ENCODE assay signal across 18 cellular contexts in the genomic region with DNA sequence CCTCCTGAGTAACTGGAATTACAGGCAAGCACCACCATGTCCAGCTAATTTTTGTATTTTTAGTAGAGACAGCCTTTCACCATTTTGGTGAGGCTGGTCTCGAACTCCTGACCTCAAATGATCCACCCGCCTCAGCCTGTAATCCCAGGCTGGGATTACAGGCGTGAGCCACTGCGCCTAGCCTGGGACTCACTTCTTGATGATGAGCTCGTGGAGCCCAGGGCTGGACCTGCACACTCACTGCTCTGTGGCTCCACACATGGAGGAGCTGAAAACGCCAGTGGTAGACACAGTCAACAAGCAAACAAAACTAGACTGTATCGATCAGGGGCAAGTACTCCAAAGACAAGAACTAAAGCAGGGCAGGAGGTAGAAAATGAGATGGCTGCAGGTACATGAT. TPM values are rescaled to one million over a fixed set of nuclear protein-coding genes. Genes with fewer than 3 reads are reported as not detected.
DNase-seq lines count a peak whose midpoint lies in the region; ATAC-seq and TF ChIP-seq lines count a peak whose summit lies in the region.
"Had no signal": no experiment of that assay in that cellular context is flagged by ENCODE, and none has a peak within 500 bp of the region (broad histone marks: within the 10 kb centered on the region; RNA-seq: fewer than 3 reads in every experiment).

No MANE protein-coding gene starts in this region.

- H3K4me1 Mint-ChIP-seq in naive B cell (peaks cover 0 to 13% (median 0%) of the 10 kb centered on the region in 3 donors), T-cell (peaks cover 10 to 13% (median 12%) of the 10 kb centered on the region in 3 donors)
- H3K4me1 Mint-ChIP-seq: B cell, memory B cell had no signal

- peaks cover 60% of the 10 kb centered on the region for H3K36me3 ChIP-seq in RWPE2 (ENCODE audit: low read depth)
- H3K36me3 ChIP-seq in suprapubic skin: peaks cover 3% of the 10 kb centered on the region

- TF ChIP-seq CTCF in RWPE2 (IDR thresholded peaks at IDR 0.05; ENCODE audit: poor library complexity, severe bottlenecking) (no peak), suprapubic skin (IDR thresholded peaks at IDR 0.05) (no peak)

- H3K36me3 Mint-ChIP-seq in naive B cell (peaks cover 14 to 19% of the 10 kb centered on the region in 2 donors), T-cell (peaks cover 41% of the 10 kb centered on the region)

- H3K27ac Mint-ChIP-seq in naive B cell (peak overlapping the region in 4 of 6 donors; percentile 17 to 97 (median 54)), T-cell (no peak overlapping the region)
- H3K27ac Mint-ChIP-seq: activated naive CD4-positive, alpha-beta T cell treated with anti-CD3 and anti-CD28 coated beads for 36 hours had no signal

- no peaks in the 10 kb centered on the region for H3K9me3 Mint-ChIP-seq in naive B cell
- no peaks in the 10 kb centered on the region for H3K9me3 Mint-ChIP-seq in T-cell
- H3K9me3 Mint-ChIP-seq: activated naive CD4-positive, alpha-beta T cell treated with anti-CD3 and anti-CD28 coated beads for 36 hours; immature natural killer cell; memory B cell had no signal

- H3K4me3 ChIP-seq in RWPE2 (ENCODE audit: severe bottlenecking): no peak overlapping the region
- no peak overlapping the region for H3K4me3 ChIP-seq in suprapubic skin

- H3K4me3 Mint-ChIP-seq in naive B cell: no peak overlapping the region
- H3K4me3 Mint-ChIP-seq in T-cell: no peak overlapping the region
- H3K4me3 Mint-ChIP-seq: activated naive CD4-positive, alpha-beta T cell treated with anti-CD3 and anti-CD28 coated beads for 36 hours; B cell; immature natural killer cell; memory B cell had no signal

- DNase-seq in RWPE2 (ENCODE audit: low spot score) (no peak), epithelial cell of prostate (ENCODE audit: low read depth, low spot score) (no peak), naive B cell (no peak), suprapubic skin (ENCODE audit: low spot score in 2 of 2) (no peak), NCI-H1092 treated with DMSO at 0.1 percent for 48 hours (lab: John Stamatoyannopoulos, UW) (no peak), D341Med (ENCODE audit: low spot score) (no peak), T-cell (no peak)
- DNase-seq: activated naive CD4-positive, alpha-beta T cell treated with anti-CD3 and anti-CD28 coated beads for 36 hours; cortex of kidney; DMS 273 treated with DMSO at 0.1 percent for 48 hours; immature natural killer cell; NCI-H1417; NCI-H2171; NCI-H82; stimulated activated CD4-positive, alpha-beta T cell treated with anti-CD3 and anti-CD28 coated beads, Interleukin-2, amount 100 ng/mL, for 24 hours had no signal

- TF ChIP-seq POLR2A in suprapubic skin (IDR thresholded peaks at IDR 0.05): no peak

- H3K27me3 ChIP-seq in RWPE2 (ENCODE audit: insufficient read depth, poor library complexity, severe bottlenecking): no peaks in the 10 kb centered on the region
- no peaks in the 10 kb centered on the region for H3K27me3 ChIP-seq in suprapubic skin

- peaks cover 70% of the 10 kb centered on the region for H3K4me1 ChIP-seq in RWPE2 (ENCODE audit: insufficient read depth, poor library complexity, severe bottlenecking)
- H3K4me1 ChIP-seq in suprapubic skin: peaks cover 78% of the 10 kb centered on the region

- WGBS in suprapubic skin: 86% methylated on average over 7 of the region's 7 CpGs

- CTCF ChIA-PET in T-cell (lab: Charles Lee): interaction anchor here in 1 of 2 donors (1.4 kb wide), 1 partner anchor 34 kb away, joined by 3 read pairs; no protein-coding TSS in a partner anchor

- no peak for TF ChIP-seq EP300 in suprapubic skin (IDR thresholded peaks at IDR 0.05)

- H3K9me3 ChIP-seq in RWPE2 (ENCODE audit: severe bottlenecking) (no peaks in the 10 kb centered on the region), suprapubic skin (no peaks in the 10 kb centered on the region)

- POLR2A ChIA-PET in T-cell (lab: Charles Lee): no interaction called here

- ATAC-seq in RWPE2 (ENCODE audit: low read depth) (no peak), naive B cell (ENCODE audit: low read depth in 2 of 2) (no peak), GM19395 (IDR thresholded peaks at IDR 0.05; ENCODE audit: unreplicated experiment) (no peak), T-cell (replicated peaks in 1 of 4) (no peak)

- H3K27ac ChIP-seq in RWPE2 (ENCODE audit: poor library complexity, severe bottlenecking): peak overlapping the region; percentile 100
- H3K27ac ChIP-seq in epithelial cell of prostate: peak overlapping the region; percentile 100
- peak overlapping the region; percentile 94 for H3K27ac ChIP-seq in suprapubic skin

- H3K27me3 Mint-ChIP-seq in naive B cell (no peaks in the 10 kb centered on the region), T-cell (no peaks in the 10 kb centered on the region)
- H3K27me3 Mint-ChIP-seq: B cell, memory B cell had no signal

RNA-seq across cellular contexts. Expression of gene RPL26L1, which starts 59.8 kb away (rescaled TPM):
- polyA plus RNA-seq in naive B cell (ENCODE audit: low read depth in 6 of 6): 10 to 100 TPM; 20.0 to 40.2 (median 27.7) TPM
- 10 to 100 TPM; 14.2 to 30.7 (median 21.9) TPM for total RNA-seq in suprapubic skin
- 10 to 100 TPM; 13.7 to 16.4 (median 14.0) TPM for total RNA-seq in T-cell

Comparison
In these comparisons a context has a peak if more than half of its experiments do, and no peak if none do; other contexts are left out.
1. H3K27ac Mint-ChIP-seq: peak in naive B cell (4 of 6); none in T-cell (0 of 2).
2. Peak in every context shown above with its lines, with median percentiles within 50 percentile points of each other: H3K27ac ChIP-seq.